Comparison of ENCODE assay signal across 20 cellular contexts in genomic region chr12:115177899-115178298, GRCh38.
A peak's percentile ranks its signal among the peaks of the same experiment; 100 is the strongest.
DNase-seq lines count a peak whose midpoint lies in the region; ATAC-seq, FAIRE-seq and TF ChIP-seq lines count a peak whose summit lies in the region.
"Had no signal": no experiment of that assay in that cellular context is flagged by ENCODE, and none has a peak within 500 bp of the region (broad histone marks: within the 10 kb centered on the region; RNA-seq: fewer than 3 reads in every experiment).

No MANE protein-coding gene starts in this region.

- no peak overlapping the region for H3K14ac ChIP-seq in neuronal stem cell (ENCODE audit: low read length)

- H3K9me1 ChIP-seq in K562 (ENCODE audit: control insufficient read depth, insufficient read depth, low read length) = no peaks in the 10 kb centered on the region

- H3K4me2 ChIP-seq in K562 (ENCODE audit: insufficient read depth, low read length) = no peak overlapping the region
- H3K4me2 ChIP-seq in neuronal stem cell (ENCODE audit: insufficient read depth, low read length, poor library complexity, severe bottlenecking) = no peak overlapping the region
- H3K4me2 ChIP-seq: BLaER1, GM23338 had no signal

- POLR2A ChIA-PET in HEK293T (lab: Yijun Ruan, JAX) = no interaction called here
- POLR2A ChIA-PET in K562 (lab: Yijun Ruan, JAX) = no interaction called here

- TF ChIP-seq EP300 in K562 (IDR thresholded peaks at IDR 0.05; ENCODE audit: low read length) = no peak

- DNase-seq in GM12891 (ENCODE audit: insufficient read length, low spot score) (no peak), HEK293T (ENCODE audit: extremely low spot score) (no peak), K562 (ENCODE audit: extremely low read depth in 1 of 4, low spot score in 3 of 4) (no peak), neuronal stem cell (ENCODE audit: low spot score) (no peak), RPMI8226 (no peak), epidermal melanocyte (ENCODE audit: insufficient read length, low spot score) (no peak)
- DNase-seq: Caco-2; CD4-positive, CD25-positive, alpha-beta regulatory T cell; CD8-positive, alpha-beta T cell; DMS153; DND-41 had no signal

- H3K27me3 ChIP-seq in K562 (ENCODE audit: control insufficient read depth in 2 of 2, insufficient read depth in 2 of 2, low read length in 2 of 2) (peaks cover 2 to 11% of the 10 kb centered on the region in 2 experiments; a peak in 4 of 5 replicates), neuronal stem cell (ENCODE audit: control insufficient read depth in 3 of 3, insufficient read depth in 3 of 3, low read depth in 1 of 3, low read length in 3 of 3) (peaks cover 0 to 1% (median 0%) of the 10 kb centered on the region in 3 experiments)
- H3K27me3 ChIP-seq: BLaER1 had no signal

- H4K8ac ChIP-seq in neuronal stem cell (ENCODE audit: low read depth, low read length) = no peak overlapping the region

- no peaks in the 10 kb centered on the region for H3K79me2 ChIP-seq in K562 (ENCODE audit: control insufficient read depth, insufficient read depth, low read length)

- no peak overlapping the region for H2BK120ac ChIP-seq in neuronal stem cell (ENCODE audit: low read depth, low read length)

- ATAC-seq in K562 (no peak), HG03432 (IDR thresholded peaks at IDR 0.05; ENCODE audit: unreplicated experiment) (no peak), HG02571 (IDR thresholded peaks at IDR 0.05; ENCODE audit: unreplicated experiment) (no peak)
- ATAC-seq: CD8-positive, alpha-beta T cell; GM23338 had no signal

- no peak overlapping the region for H2BK15ac ChIP-seq in neuronal stem cell (ENCODE audit: low read length)

- H3K23ac ChIP-seq in neuronal stem cell (ENCODE audit: low read depth, low read length, poor library complexity) = no peak overlapping the region

- H3K79me1 ChIP-seq in neuronal stem cell (ENCODE audit: low read depth, low read length) = no peaks in the 10 kb centered on the region

- H2BK5ac ChIP-seq in neuronal stem cell (ENCODE audit: low read length) = no peak overlapping the region

- H3K36me3 ChIP-seq in K562 (ENCODE audit: control insufficient read depth, insufficient read depth, low read length) = no peaks in the 10 kb centered on the region
- H3K36me3 ChIP-seq in neuronal stem cell (replicated peaks in 1 of 2; ENCODE audit: control insufficient read depth in 2 of 2, insufficient read depth in 2 of 2, low read length in 2 of 2) = no peaks in the 10 kb centered on the region
- H3K36me3 ChIP-seq: BLaER1, HAP-1 had no signal

- WGBS in K562 (ENCODE audit: insufficient coverage, low coverage, missing lambda C conversion rate) = 0% methylated on average over 6 of the region's 6 CpGs
- 100% methylated on average over 3 of the region's 6 CpGs; no CpG with 5 or more reads in 1 of the 2 donors for WGBS in neuronal stem cell (ENCODE audit: extremely low coverage in 2 of 2, insufficient read length in 2 of 2, insufficient replicate concordance in 1 of 2), 2 donors

- no peak overlapping the region for H4K91ac ChIP-seq in neuronal stem cell (ENCODE audit: low read depth, low read length, poor library complexity)

- in situ Hi-C loops in K562 (cut with MboI) = no loop called here

- no peak for TF ChIP-seq CTCF in K562 (IDR thresholded peaks at IDR 0.05 in 2 of 3, conservative IDR thresholded peaks at IDR 0.05 in 1 of 3; ENCODE audit: insufficient read depth in 2 of 3, low read depth in 1 of 3, low read length in 3 of 3)

- H3K9ac ChIP-seq in K562 (ENCODE audit: insufficient read depth in 1 of 2, low read depth in 2 of 2, low read length in 2 of 2) = no peak overlapping the region
- H3K9ac ChIP-seq in neuronal stem cell (ENCODE audit: low read depth, low read length, poor library complexity) = peak overlapping the region; percentile 64
- H3K9ac ChIP-seq: BLaER1 had no signal

- TF ChIP-seq POLR2A in GM12891 (IDR thresholded peaks at IDR 0.05; ENCODE audit: low read depth, low read length) (no peak), K562 (conservative IDR thresholded peaks at IDR 0.05) (no peak)

- H3K4me3 ChIP-seq in K562 (no peak overlapping the region), neuronal stem cell (ENCODE audit: low read length in 2 of 2) (peak overlapping the region in 1 of 2 donors; percentile 4)
- H3K4me3 ChIP-seq: BLaER1, GM23338, HAP-1 had no signal

- H4K20me1 ChIP-seq in K562 (replicated peaks; ENCODE audit: control insufficient read depth, insufficient read depth, low read length) = no peaks in the 10 kb centered on the region
- H4K20me1 ChIP-seq: BLaER1 had no signal

- H3K9me3 ChIP-seq in K562 (replicated peaks; ENCODE audit: control insufficient read depth, insufficient read depth, low read depth, low read length) (no peaks in the 10 kb centered on the region), neuronal stem cell (replicated peaks in 1 of 2; ENCODE audit: control insufficient read depth in 2 of 2, insufficient read depth in 1 of 2, low read depth in 1 of 2, low read length in 2 of 2) (no peaks in the 10 kb centered on the region)
- H3K9me3 ChIP-seq: BLaER1, Caco-2, HAP-1 had no signal

- no peak overlapping the region for H3K18ac ChIP-seq in neuronal stem cell (ENCODE audit: low read length)

- H3K4ac ChIP-seq in neuronal stem cell (ENCODE audit: low read length) = no peak overlapping the region

- no peak overlapping the region for H2BK12ac ChIP-seq in neuronal stem cell (ENCODE audit: low read length)

- FAIRE-seq in GM12891 (lab: Jason Lieb, UNC) (peak; percentile 55), K562 (lab: Jason Lieb, UNC) (no peak)
- FAIRE-seq: G401.6, GM18507, H54 had no signal

- no TSS peak for BruUV-seq in K562 (replicated peaks; lab: Mats Ljungman, UMichigan)

- CTCF ChIA-PET in HEK293T (lab: Yijun Ruan, JAX) (no interaction called here), K562 (lab: Yijun Ruan, JAX; ENCODE audit: low intra/inter-chr PET ratio) (interaction anchor here (0.7 kb wide), 1 partner anchor 321 kb away, joined by 4 read pairs; no protein-coding TSS in a partner anchor)

- TF ChIP-seq RAD21 in K562 (CRISPR knock-in tag; conservative IDR thresholded peaks at IDR 0.05 in 1 of 2, IDR thresholded peaks at IDR 0.05 in 1 of 2) = no peak

- H3K4me1 ChIP-seq in K562 (replicated peaks in 1 of 2; ENCODE audit: control insufficient read depth in 2 of 2, insufficient read depth in 2 of 2, low read length in 2 of 2) (no peaks in the 10 kb centered on the region), neuronal stem cell (ENCODE audit: control insufficient read depth in 2 of 2, insufficient read depth in 1 of 2, low read depth in 1 of 2, low read length in 2 of 2) (no peaks in the 10 kb centered on the region)
- H3K4me1 ChIP-seq: BLaER1, Caco-2, HAP-1 had no signal

- H2AK5ac ChIP-seq in neuronal stem cell (ENCODE audit: low read depth, low read length) = no peak overlapping the region

- intact Hi-C loops in K562 (cut with micrococcal nuclease) = no loop called here

- H2AFZ ChIP-seq in K562 (ENCODE audit: low read depth, low read length) (no peak overlapping the region), neuronal stem cell (ENCODE audit: low read length) (no peak overlapping the region)
- H2AFZ ChIP-seq: GM23338 had no signal

- H3K27ac ChIP-seq in K562 (ENCODE audit: extremely low read depth, low read depth, low read length) (no peak overlapping the region), neuronal stem cell (replicated peaks; ENCODE audit: low read length) (no peak overlapping the region)
- H3K27ac ChIP-seq: BLaER1, C4-2B had no signal

TF ChIP-seq in GM12891, 5 proteins besides CTCF, POLR2A, EP300 and RAD21:
- TF ChIP-seq POU2F2 (IDR thresholded peaks at IDR 0.05; ENCODE audit: low read depth, low read length) = no peak
- no peak for TF ChIP-seq PAX5 (IDR thresholded peaks at IDR 0.05; ENCODE audit: insufficient read depth, low read length, severe bottlenecking)
- no peak for TF ChIP-seq TAF1 (IDR thresholded peaks at IDR 0.05; ENCODE audit: low read depth, low read length)
- no peak for TF ChIP-seq SPI1 (IDR thresholded peaks at IDR 0.05; ENCODE audit: low read depth, low read length)
- no peak for TF ChIP-seq POLR2AphosphoS5 (IDR thresholded peaks at IDR 0.05; ENCODE audit: low read depth, low read length)

TF ChIP-seq in HEK293T, 16 proteins besides CTCF, POLR2A, EP300 and RAD21:
- TF ChIP-seq TARDBP (IDR thresholded peaks at IDR 0.05) (0 out of 2 replicates have a peak, but pooled peaks have one; percentile 22), FOXK2 (IDR thresholded peaks at IDR 0.05) (no peak), LEF1 (IDR thresholded peaks at IDR 0.05; ENCODE audit: borderline replicate concordance) (no peak), BHLHE40 (IDR thresholded peaks at IDR 0.05; ENCODE audit: borderline replicate concordance) (no peak)
TF ChIP-seq in HEK293T: peak in this region for 1.

TF ChIP-seq in K562, 482 proteins besides CTCF, POLR2A, EP300 and RAD21:
- TF ChIP-seq TSC22D4 (tag; IDR thresholded peaks at IDR 0.05) = 0 out of 2 replicates have a peak, but pooled peaks have one; percentile 46
- TF ChIP-seq KAT2B (IDR thresholded peaks at IDR 0.05; ENCODE audit: low read depth, low read length) = no peak
TF ChIP-seq in K562: peak in this region for 1.
